In the genomic region with DNA sequence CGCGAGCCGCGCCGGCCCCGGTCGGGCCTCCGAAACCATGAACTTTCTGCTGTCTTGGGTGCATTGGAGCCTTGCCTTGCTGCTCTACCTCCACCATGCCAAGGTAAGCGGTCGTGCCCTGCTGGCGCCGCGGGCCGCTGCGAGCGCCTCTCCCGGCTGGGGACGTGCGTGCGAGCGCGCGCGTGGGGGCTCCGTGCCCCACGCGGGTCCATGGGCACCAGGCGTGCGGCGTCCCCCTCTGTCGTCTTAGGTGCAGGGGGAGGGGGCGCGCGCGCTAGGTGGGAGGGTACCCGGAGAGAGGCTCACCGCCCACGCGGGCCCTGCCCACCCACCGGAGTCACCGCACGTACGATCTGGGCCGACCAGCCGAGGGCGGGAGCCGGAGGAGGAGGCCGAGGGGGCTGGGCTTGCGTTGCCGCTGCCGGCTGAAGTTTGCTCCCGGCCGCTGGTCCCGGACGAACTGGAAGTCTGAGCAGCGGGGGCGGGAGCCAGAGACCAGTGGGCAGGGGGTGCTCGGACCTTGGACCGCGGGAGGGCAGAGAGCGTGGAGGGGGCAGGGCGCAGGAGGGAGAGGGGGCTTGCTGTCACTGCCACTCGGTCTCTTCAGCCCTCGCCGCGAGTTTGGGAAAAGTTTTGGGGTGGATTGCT, we compare ENCODE assay signal across 8 cellular contexts. TPM values are rescaled to one million over a fixed set of nuclear protein-coding genes. Genes with fewer than 3 reads are reported as not detected.
DNase-seq lines count a peak whose midpoint lies in the region; ATAC-seq and TF ChIP-seq lines count a peak whose summit lies in the region.

No MANE protein-coding gene starts in this region.

- H3K36me3 ChIP-seq in KOPT-K1 (ENCODE audit: insufficient read depth, low read length) (peaks cover 13% of the 10 kb centered on the region), kidney epithelial cell (ENCODE audit: control insufficient read depth, insufficient read depth, low read length) (no peaks in the 10 kb centered on the region)

- no peaks in the 10 kb centered on the region for H3K9me3 ChIP-seq in KOPT-K1 (ENCODE audit: insufficient read depth, low read length, poor library complexity, severe bottlenecking)

- H3K4me3 ChIP-seq in GM12875 (ENCODE audit: low read depth, low read length), result peak overlapping the region; percentile 72
- peak overlapping the region; percentile 88 for H3K4me3 ChIP-seq in kidney epithelial cell (ENCODE audit: low read depth, low read length)

- 0 out of 2 replicates have a peak, but pooled peaks have one; percentile 8 for TF ChIP-seq CTCF in GM12875 (IDR thresholded peaks at IDR 0.05; ENCODE audit: borderline replicate concordance, insufficient read depth, low read depth, low read length)
- no peak for TF ChIP-seq CTCF in kidney epithelial cell (IDR thresholded peaks at IDR 0.05; ENCODE audit: insufficient read depth, low read length, poor library complexity, severe bottlenecking)

- H3K27ac ChIP-seq in KOPT-K1 (ENCODE audit: low read depth, low read length, poor library complexity, severe bottlenecking) (peak overlapping the region; percentile 65), caudate nucleus (ENCODE audit: low read depth, low read length) (peak overlapping the region; percentile 86)

- ATAC-seq in HG03571 (IDR thresholded peaks at IDR 0.05; ENCODE audit: unreplicated experiment), result no peak
- no peak for ATAC-seq in HG02981 (IDR thresholded peaks at IDR 0.05; ENCODE audit: unreplicated experiment)

- DNase-seq in activated CD4-positive, CD25-positive, alpha-beta regulatory T cell (lab: John Stamatoyannopoulos, UW), result peak in 3 of 4 experiments; percentile 14 to 49 (median 30)
- DNase-seq in caudate nucleus (lab: John Stamatoyannopoulos, UW) (peak in 37 of 61 donors; percentile 15 to 80 (median 53)), kidney epithelial cell (ENCODE audit: low read depth) (no peak)
- DNase-seq in stimulated activated CD4-positive, alpha-beta T cell treated with anti-CD3 and anti-CD28 coated beads, Interleukin-1b, Interleukin-23, amount 100 ng/mL, for 24 hours (ENCODE audit: low read depth in 4 of 4, low spot score in 1 of 4), result peak in 3 of 4 experiments; percentile 25 to 73 (median 37)

- peaks cover under 1% of the 10 kb centered on the region for H3K27me3 ChIP-seq in kidney epithelial cell (ENCODE audit: control insufficient read depth, insufficient read depth, low read length)

RNA-seq across cellular contexts. Expression of a gene that starts 1.3 kb away (rescaled TPM):
- 236 and 264 TPM in 2 replicates for total RNA-seq in kidney epithelial cell
